23 cellular contexts compared by ENCODE assay signal in the genomic region with DNA sequence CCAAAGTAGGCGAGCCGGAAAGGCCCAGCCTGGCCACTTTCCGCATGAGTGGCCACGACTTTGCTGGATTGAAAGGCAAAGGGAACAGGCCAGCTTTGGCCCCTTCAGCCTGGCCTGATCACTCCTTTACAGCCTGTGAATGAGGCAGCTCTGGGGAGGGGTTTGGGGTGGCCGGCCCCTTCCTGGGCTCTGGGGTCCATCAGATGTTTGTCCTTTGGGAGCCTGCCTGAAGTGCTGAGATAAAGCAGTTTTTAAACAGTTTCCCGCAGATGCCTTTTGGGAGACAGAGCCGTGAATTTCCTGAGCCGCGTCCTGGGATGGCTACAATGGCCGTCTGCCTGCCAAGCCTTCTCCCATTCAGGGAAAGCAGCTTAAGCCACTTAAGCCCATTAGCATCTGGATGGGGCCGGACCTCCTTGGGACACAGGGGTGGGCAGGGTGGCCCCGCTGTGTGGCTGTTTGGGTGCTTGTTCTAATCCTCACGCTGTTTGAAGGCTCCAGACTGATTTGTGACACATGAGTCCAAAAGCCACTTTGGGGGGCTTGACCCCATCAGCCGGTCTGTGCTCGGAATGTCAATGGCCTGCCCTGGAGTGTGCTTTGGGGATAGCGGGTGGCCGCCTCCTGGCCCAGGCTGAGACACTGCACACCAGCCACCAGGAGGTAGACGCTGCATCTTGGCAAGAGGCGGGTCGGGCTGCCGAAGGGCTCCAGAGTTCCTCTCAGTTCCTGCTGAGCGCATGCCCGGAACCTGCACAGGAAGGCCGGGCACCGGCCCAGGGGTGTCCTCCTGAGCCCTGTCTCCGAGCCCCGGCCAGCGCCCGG. TPM values are rescaled to one million over a fixed set of nuclear protein-coding genes. Genes with fewer than 3 reads are reported as not detected.
DNase-seq lines count a peak whose midpoint lies in the region; ATAC-seq and TF ChIP-seq lines count a peak whose summit lies in the region.
"Had no signal": no experiment of that assay in that cellular context is flagged by ENCODE, and none has a peak within 500 bp of the region (broad histone marks: within the 10 kb centered on the region; RNA-seq: fewer than 3 reads in every experiment).

No MANE protein-coding gene starts in this region.

- H3K4me3 ChIP-seq in HUES64 (ENCODE audit: low read length) (no peak overlapping the region), thyroid gland (replicated peaks in 1 of 3) (no peak overlapping the region)
- H3K4me3 ChIP-seq: hepatocyte, PC-9, right lobe of liver, SJSA1 had no signal

- H3K4me1 ChIP-seq in HUES64 (ENCODE audit: insufficient read depth, low read length) (peaks cover 18% of the 10 kb centered on the region), thyroid gland (peaks cover 42 to 44% of the 10 kb centered on the region in 2 donors)
- H3K4me1 ChIP-seq: right lobe of liver had no signal

- no peak for TF ChIP-seq POLR2A in thyroid gland (IDR thresholded peaks at IDR 0.05)

- DNase-seq in ecto neural progenitor cell (ENCODE audit: low spot score) (peak; percentile 81), left kidney (ENCODE audit: low read depth, low spot score) (peak; percentile 67), thyroid gland (peak; percentile 96), SKM-1 treated with dmso at 0.1 percent for 144 hours (lab: John Stamatoyannopoulos, UW; ENCODE audit: unreplicated experiment) (no peak)
- no peak for DNase-seq in effector CD4-positive, alpha-beta T cell
- DNase-seq: activated naive CD4-positive, alpha-beta T cell treated with anti-CD3 and anti-CD28 coated beads for 36 hours; activated T-cell treated with anti-CD3 and anti-CD28 coated beads, Interleukin-2, amount 50 U/mL, for 4 hours; aorta; COR-L47; left colon; MM.1S; NCI-H1436 treated with DMSO at 0.1 percent for 48 hours; NCI-H748 treated with DMSO at 0.1 percent for 48 hours; PC-9; right lobe of liver; stimulated activated naive CD8-positive, alpha-beta T cell treated with anti-CD3 and anti-CD28 coated beads, Interleukin-15, Interleukin-2, amounts not matched to agents 100 U/mL and 50 U/mL, for 24 hours; trophoblast cell had no signal

- ATAC-seq in GM19035 (IDR thresholded peaks at IDR 0.05; ENCODE audit: unreplicated experiment), result no peak
- ATAC-seq: activated T-cell treated with anti-CD3 and anti-CD28 coated beads, Interleukin-2, amount 50 U/mL, for 4 hours; left colon; right lobe of liver; stimulated activated naive CD8-positive, alpha-beta T cell treated with anti-CD3 and anti-CD28 coated beads, Interleukin-15, Interleukin-2, amounts not matched to agents 100 U/mL and 50 U/mL, for 24 hours had no signal

- H3K9ac ChIP-seq in HUES64 (ENCODE audit: low read depth, low read length), result 0 out of 2 replicates have a peak overlapping the region, but pooled peaks have one; percentile 17

- WGBS in HUES64, result 62% methylated on average over 29 of the region's 29 CpGs
- 29 to 54% methylated on average over 14 to 27 of the region's 29 CpGs for WGBS in thyroid gland, 2 donors

- H3K9me3 ChIP-seq in HUES64 (ENCODE audit: insufficient read depth, low read depth, low read length) (no peaks in the 10 kb centered on the region), thyroid gland (no peaks in the 10 kb centered on the region)
- H3K9me3 ChIP-seq: right lobe of liver, SJSA1 had no signal

- peak overlapping the region; percentile 75; the same call in 1 of the 2 replicates for H3K27ac ChIP-seq in HUES64 (ENCODE audit: low read depth, low read length)
- H3K27ac ChIP-seq in thyroid gland, result peak overlapping the region; percentile 64 to 91 (median 91)
- H3K27ac ChIP-seq: hepatocyte, PC-9, right lobe of liver, SJSA1 had no signal

- no peaks in the 10 kb centered on the region; the same call in 1 of the 2 replicates for H3K27me3 ChIP-seq in HUES64 (ENCODE audit: insufficient read depth, low read length)
- no peaks in the 10 kb centered on the region for H3K27me3 ChIP-seq in thyroid gland
- H3K27me3 ChIP-seq: hepatocyte, right lobe of liver, SJSA1 had no signal

- intact Hi-C loops in thyroid gland (cut with DNase I), result no loop called here

- no peaks in the 10 kb centered on the region for H3K36me3 ChIP-seq in HUES64 (ENCODE audit: insufficient read depth, low read length)
- H3K36me3 ChIP-seq in thyroid gland, result no peaks in the 10 kb centered on the region

- peak in 4 of 6 experiments; percentile 40 to 58 (median 48) for TF ChIP-seq CTCF in thyroid gland (IDR thresholded peaks at IDR 0.05)

RNA-seq across cellular contexts. Expression of a gene that starts 38.9 kb away (rescaled TPM):
- not detected for polyA plus RNA-seq in HUES64 (2013, experiment 1 of 2)
- polyA plus RNA-seq in HUES64 (2013, experiment 2 of 2), result not detected
- total RNA-seq in thyroid gland, result not detected
- total RNA-seq: activated naive CD4-positive, alpha-beta T cell treated with anti-CD3 and anti-CD28 coated beads for 36 hours; activated T-cell treated with anti-CD3 and anti-CD28 coated beads, Interleukin-2, amount 50 U/mL, for 4 hours; aorta; left colon; omental fat pad; PC-9; right lobe of liver; SJSA1; T-helper 2 cell treated with Interferon-gamma antibody and Interleukin-4, amounts not matched to agents 100 ng/mL and 5 ng/mL, for 36 hours had no signal
- polyA plus RNA-seq: aorta had no signal

Comparison
In these comparisons a context has a peak if more than half of its experiments do, and no peak if none do; other contexts are left out.
1. DNase-seq: peak in ecto neural progenitor cell (single experiment), left kidney (single experiment) and thyroid gland (2 of 2); none in SKM-1 treated with dmso at 0.1 percent for 144 hours (single experiment) and effector CD4-positive, alpha-beta T cell (single experiment).